In genomic region chr4:110613710-110614109, GRCh38 we compare ENCODE assay signal across 28 cellular contexts. TPM values are rescaled to one million over a fixed set of nuclear protein-coding genes. Genes with fewer than 3 reads are reported as not detected.
"Had no signal": no experiment of that assay in that cellular context is flagged by ENCODE, and none has a peak within 500 bp of the region (broad histone marks: within the 10 kb centered on the region; RNA-seq: fewer than 3 reads in every experiment).

No MANE protein-coding gene starts in this region.

- DNase-seq: activated CD4-positive, alpha-beta T cell treated with anti-CD3 and anti-CD28 coated beads, Interleukin-2, amount 50 U/mL, for 4 hours; activated CD8-positive, alpha-beta memory T cell treated with anti-CD3 and anti-CD28 coated beads for 24 hours; activated CD8-positive, alpha-beta memory T cell treated with anti-CD3 and anti-CD28 coated beads, Interleukin-2, amount 50 U/mL, for 4 hours; activated T-cell treated with anti-CD3 and anti-CD28 coated beads, Interleukin-2, amount 50 U/mL, for 24 hours; aorta; brain microvascular endothelial cell; caudate nucleus; dermis blood vessel endothelial cell; effector memory CD4-positive, alpha-beta T cell; gastrocnemius medialis; head of caudate nucleus; kidney; occipital lobe; stimulated activated CD4-positive, alpha-beta T cell treated with anti-CD3 and anti-CD28 coated beads, Interleukin-15, amount 100 ng/mL, for 24 hours; stomach; transverse colon; WERI-Rb-1 had no signal

- H3K27ac ChIP-seq: brain microvascular endothelial cell, esophagus muscularis mucosa, gastrocnemius medialis, stomach, transverse colon, vagina, WERI-Rb-1 had no signal

- H3K36me3 ChIP-seq: brain microvascular endothelial cell, stomach, transverse colon, vagina, WERI-Rb-1 had no signal

- H3K4me1 Mint-ChIP-seq: activated T-helper 17 cell treated with anti-CD3 and anti-CD28 coated beads, Interleukin-2, amount 50 U/mL, for 72 hours; stimulated activated memory B cell treated with anti-CD40 and anti-IgM and Interleukin-4, amounts not matched to agents 10 μg/mL and 1 μg/mL and 100 μg/mL, for 72 hours had no signal

- H3K4me3 Mint-ChIP-seq: activated T-cell treated with anti-CD3 and anti-CD28 coated beads, Interleukin-2, amount 50 U/mL, for 24 hours; activated T-helper 17 cell treated with anti-CD3 and anti-CD28 coated beads, Interleukin-2, amount 50 U/mL, for 72 hours; stimulated activated memory B cell treated with anti-CD40 and anti-IgM and Interleukin-4, amounts not matched to agents 10 μg/mL and 1 μg/mL and 100 μg/mL, for 72 hours; T-helper 2 cell treated with Interferon-gamma antibody and Interleukin-4, amounts not matched to agents 5 μg/mL and 100 μg/mL, for 36 hours had no signal

- H3K27ac Mint-ChIP-seq: activated naive CD4-positive, alpha-beta T cell treated with anti-CD3 and anti-CD28 coated beads, Interleukin-2, amount 50 U/mL, for 72 hours; activated T-cell treated with anti-CD3 and anti-CD28 coated beads, Interleukin-2, amount 50 U/mL, for 24 hours; activated T-helper 17 cell treated with anti-CD3 and anti-CD28 coated beads, Interleukin-2, amount 50 U/mL, for 72 hours; stimulated activated memory B cell treated with anti-CD40 and anti-IgM and Interleukin-4, amounts not matched to agents 10 μg/mL and 1 μg/mL and 100 μg/mL, for 72 hours; T-helper 2 cell treated with Interferon-gamma antibody and Interleukin-4, amounts not matched to agents 5 μg/mL and 100 μg/mL, for 36 hours had no signal

- H3K36me3 Mint-ChIP-seq: stimulated activated memory B cell treated with anti-CD40 and anti-IgM and Interleukin-4, amounts not matched to agents 10 μg/mL and 1 μg/mL and 100 μg/mL, for 72 hours had no signal

- ATAC-seq: activated naive CD4-positive, alpha-beta T cell treated with anti-CD3 and anti-CD28 coated beads, Interleukin-2, amount 50 U/mL, for 72 hours; activated T-helper 17 cell treated with anti-CD3 and anti-CD28 coated beads, Interleukin-2, amount 50 U/mL, for 72 hours; gastrocnemius medialis; left lobe of liver; sciatic nerve; stimulated activated memory B cell treated with anti-CD40 and anti-IgM and Interleukin-4, amounts not matched to agents 10 μg/mL and 1 μg/mL and 100 μg/mL, for 72 hours had no signal

- H3K4me3 ChIP-seq: esophagus muscularis mucosa, gastrocnemius medialis, lung, stomach, transverse colon, vagina had no signal

- H3K9me3 ChIP-seq: esophagus muscularis mucosa, gastrocnemius medialis, transverse colon, vagina had no signal

- H3K9me3 Mint-ChIP-seq: activated T-cell treated with anti-CD3 and anti-CD28 coated beads, Interleukin-2, amount 50 U/mL, for 24 hours; activated T-helper 17 cell treated with anti-CD3 and anti-CD28 coated beads, Interleukin-2, amount 50 U/mL, for 72 hours; stimulated activated memory B cell treated with anti-CD40 and anti-IgM and Interleukin-4, amounts not matched to agents 10 μg/mL and 1 μg/mL and 100 μg/mL, for 72 hours; T-helper 2 cell treated with Interferon-gamma antibody and Interleukin-4, amounts not matched to agents 5 μg/mL and 100 μg/mL, for 36 hours had no signal

RNA-seq across cellular contexts. Expression of gene PITX2, which starts 9.2 kb away (rescaled TPM):
- total RNA-seq: activated naive CD4-positive, alpha-beta T cell treated with anti-CD3 and anti-CD28 coated beads, Interleukin-2, amount 50 U/mL, for 72 hours; dermis blood vessel endothelial cell; left lobe of liver; lung; occipital lobe; sciatic nerve; temporal lobe had no signal
- polyA plus RNA-seq: lung, neural cell had no signal
